7 cellular contexts compared by ENCODE assay signal in genomic region chr14:36320210-36321003, GRCh38.
DNase-seq lines count a peak whose midpoint lies in the region; ATAC-seq and TF ChIP-seq lines count a peak whose summit lies in the region.

Gene MBIP, minus strand, starts transcription at chr14:36320637. Its CDS starts 49 bp downstream, at chr14:36320588.

- H3K4me3 ChIP-seq in astrocyte of the cerebellum (ENCODE audit: low read depth, low read length), result peak within 1 kb of the TSS; percentile 91

- no peak for TF ChIP-seq CTCF in astrocyte of the cerebellum (IDR thresholded peaks at IDR 0.05; ENCODE audit: low read depth, low read length, missing control alignments)

- in situ Hi-C loops in astrocyte of the cerebellum (cut with HindIII; ENCODE audit: low sequenced_read_pairs), result no loop called here

- peak; percentile 99 for ATAC-seq in GM18502 (IDR thresholded peaks at IDR 0.05; ENCODE audit: poor library complexity, unreplicated experiment)
- peak; percentile 99 for ATAC-seq in HG02981 (IDR thresholded peaks at IDR 0.05; ENCODE audit: unreplicated experiment)

- DNase-seq in NCI-H2029 treated with DMSO at 0.1 percent for 48 hours (lab: John Stamatoyannopoulos, UW), result peak; percentile 100
- DNase-seq in T-helper 9 cell, result peak; percentile 85
- DNase-seq in astrocyte of the cerebellum (ENCODE audit: low read depth), result peak; percentile 96
- peak; percentile 88 to 91 for DNase-seq in hippocampal formation (lab: John Stamatoyannopoulos, UW)
- DNase-seq in retina, result peak; percentile 93

Comparison
In these comparisons a context has a peak if more than half of its experiments do, and no peak if none do; other contexts are left out.
1. Peak in every context shown above with its lines: DNase-seq, ATAC-seq and H3K4me3 ChIP-seq.